ENCODE assay signal across 11 cellular contexts in genomic region chr12:64236549-64236948, GRCh38. TPM values are rescaled to one million over a fixed set of nuclear protein-coding genes. Genes with fewer than 3 reads are reported as not detected.
A peak's percentile ranks its signal among the peaks of the same experiment; 100 is the strongest.
DNase-seq lines count a peak whose midpoint lies in the region; ATAC-seq and TF ChIP-seq lines count a peak whose summit lies in the region.
"Had no signal": no experiment of that assay in that cellular context is flagged by ENCODE, and none has a peak within 500 bp of the region (broad histone marks: within the 10 kb centered on the region; RNA-seq: fewer than 3 reads in every experiment).

No MANE protein-coding gene starts in this region.

- H3K27me3 ChIP-seq in thyroid gland (no peaks in the 10 kb centered on the region), colonic mucosa (no peaks in the 10 kb centered on the region)

- no peaks in the 10 kb centered on the region for H3K4me1 Mint-ChIP-seq in activated naive CD4-positive, alpha-beta T cell treated with anti-CD3 and anti-CD28 coated beads for 36 hours (ENCODE audit: low read depth)

- TF ChIP-seq CTCF in thyroid gland (IDR thresholded peaks at IDR 0.05) (peak in 4 of 6 experiments; percentile 12 to 45 (median 34)), colonic mucosa (IDR thresholded peaks at IDR 0.05) (no peak)

- peak; percentile 20 for ATAC-seq in esophagus mucosa
- no peak for ATAC-seq in GM21423 (IDR thresholded peaks at IDR 0.05; ENCODE audit: unreplicated experiment)

- CTCF ChIA-PET in activated naive CD4-positive, alpha-beta T cell treated with anti-CD3 and anti-CD28 coated beads for 36 hours (lab: Charles Lee): interaction anchor here (0.5 kb wide), 1 partner anchor 13 kb away, joined by 4 read pairs; no protein-coding TSS in a partner anchor

- H3K9ac ChIP-seq in colonic mucosa (ENCODE audit: low read depth in 2 of 2, low read length in 2 of 2): no peak overlapping the region

- no peaks in the 10 kb centered on the region for H3K9me3 Mint-ChIP-seq in activated naive CD4-positive, alpha-beta T cell treated with anti-CD3 and anti-CD28 coated beads for 36 hours

- peaks cover 2% of the 10 kb centered on the region for H3K27me3 Mint-ChIP-seq in activated naive CD4-positive, alpha-beta T cell treated with anti-CD3 and anti-CD28 coated beads for 36 hours (ENCODE audit: low read depth)

- no peak overlapping the region for H3K4me3 Mint-ChIP-seq in activated naive CD4-positive, alpha-beta T cell treated with anti-CD3 and anti-CD28 coated beads for 36 hours

- H3K36me3 ChIP-seq in thyroid gland (no peaks in the 10 kb centered on the region), colonic mucosa (no peaks in the 10 kb centered on the region)

- H3K27ac Mint-ChIP-seq in activated naive CD4-positive, alpha-beta T cell treated with anti-CD3 and anti-CD28 coated beads for 36 hours: no peak overlapping the region

- H3K4me3 ChIP-seq in thyroid gland (replicated peaks in 1 of 3) (no peak overlapping the region), colonic mucosa (no peak overlapping the region)
- H3K4me3 ChIP-seq: PC-9 had no signal

- no peak for TF ChIP-seq POLR2A in thyroid gland (IDR thresholded peaks at IDR 0.05)

- H3K27ac ChIP-seq in thyroid gland: no peak overlapping the region
- no peak overlapping the region for H3K27ac ChIP-seq in colonic mucosa
- H3K27ac ChIP-seq: PC-9 had no signal

- H3K9me3 ChIP-seq in thyroid gland: no peaks in the 10 kb centered on the region
- no peaks in the 10 kb centered on the region for H3K9me3 ChIP-seq in colonic mucosa

- intact Hi-C loops in activated naive CD4-positive, alpha-beta T cell treated with anti-CD3 and anti-CD28 coated beads for 36 hours (cut with micrococcal nuclease): loop anchor here (1.0 kb wide), 1 partner anchor 392 kb away; the partner anchor contains the start of gene SRGAP1
- intact Hi-C loops in thyroid gland (cut with DNase I) (loop anchor here (10.0 kb wide), 1 partner anchor 52 kb away; no protein-coding TSS in a partner anchor), colonic mucosa (cut with DNase I) (no loop called here)

- DNase-seq in activated naive CD4-positive, alpha-beta T cell treated with anti-CD3 and anti-CD28 coated beads for 36 hours: peak; percentile 9
- DNase-seq in activated naive CD4-positive, alpha-beta T cell treated with anti-CD3 and anti-CD28 coated beads, Interleukin-2, amount 50 U/mL, for 16 hours: no peak
- peak; percentile 39 for DNase-seq in RPMI7951 (ENCODE audit: low read depth)
- peak; percentile 32 to 42 for DNase-seq in thyroid gland
- DNase-seq in colonic mucosa: no peak
- DNase-seq in NCI-H1436 (lab: John Stamatoyannopoulos, UW): no peak
- DNase-seq: NCI-H1694 treated with DMSO at 0.1 percent for 48 hours, PC-9, right cardiac atrium had no signal

- H3K4me1 ChIP-seq in thyroid gland: no peaks in the 10 kb centered on the region
- no peaks in the 10 kb centered on the region for H3K4me1 ChIP-seq in colonic mucosa

- no peaks in the 10 kb centered on the region for H3K36me3 Mint-ChIP-seq in activated naive CD4-positive, alpha-beta T cell treated with anti-CD3 and anti-CD28 coated beads for 36 hours (ENCODE audit: low read depth)

RNA-seq across cellular contexts. Expression of gene KICS2, which starts 14.5 kb away (rescaled TPM):
- 10 to 100 TPM; 13.3 to 15.6 TPM for total RNA-seq in activated naive CD4-positive, alpha-beta T cell treated with anti-CD3 and anti-CD28 coated beads for 36 hours
- total RNA-seq in RPMI7951 (2014; rRNA removed; shearing (Covaris generic)): 3.9 and 10.2 TPM in 2 replicates
- total RNA-seq in esophagus mucosa (8.2 TPM), thyroid gland (10 to 100 TPM; 11.9 to 20.0 (median 18.6) TPM), colonic mucosa (1 to 10 TPM; 3.4 to 5.5 TPM)

Comparison
In these comparisons a context has a peak if more than half of its experiments do, and no peak if none do; other contexts are left out.
1. DNase-seq: peak in activated naive CD4-positive, alpha-beta T cell treated with anti-CD3 and anti-CD28 coated beads for 36 hours (single experiment), RPMI7951 (single experiment) and thyroid gland (2 of 2); none in activated naive CD4-positive, alpha-beta T cell treated with anti-CD3 and anti-CD28 coated beads, Interleukin-2, amount 50 U/mL, for 16 hours (single experiment), colonic mucosa (single experiment) and NCI-H1436 (single experiment).